Comparison of ENCODE assay signal across 8 cellular contexts in the genomic region with DNA sequence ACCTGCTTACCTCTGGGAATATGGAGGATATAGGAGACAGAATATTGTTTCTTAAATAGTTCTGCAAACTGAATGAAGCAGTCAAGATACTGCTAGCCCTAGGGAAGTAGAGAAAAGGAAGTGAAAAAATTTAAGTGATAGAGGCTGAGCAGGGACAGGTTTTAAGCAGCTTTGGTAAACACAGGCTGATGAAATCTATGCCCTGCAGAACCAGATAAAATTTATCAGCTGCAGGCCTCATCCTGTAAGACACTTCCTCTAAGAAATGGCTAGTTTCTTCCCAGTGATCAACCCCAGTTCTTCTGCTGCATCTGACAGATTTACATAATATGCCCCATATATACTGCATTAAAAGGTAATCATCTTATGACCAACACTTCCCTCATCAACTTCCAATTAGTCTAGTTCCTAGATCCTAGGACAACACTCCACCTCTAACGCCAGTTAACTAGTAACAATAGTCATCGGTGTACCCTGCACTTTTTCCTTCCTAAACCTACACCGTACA. TPM values are rescaled to one million over a fixed set of nuclear protein-coding genes. Genes with fewer than 3 reads are reported as not detected.
A peak's percentile ranks its signal among the peaks of the same experiment; 100 is the strongest.
DNase-seq lines count a peak whose midpoint lies in the region; ATAC-seq, FAIRE-seq and TF ChIP-seq lines count a peak whose summit lies in the region.

No MANE protein-coding gene starts in this region.

- 59% methylated on average over 3 of the region's 3 CpGs for WGBS in thymus

- peaks cover 12 to 25% of the 10 kb centered on the region in 2 donors for H3K4me1 ChIP-seq in kidney (ENCODE audit: control insufficient read depth in 1 of 2, insufficient read depth in 1 of 2, low read depth in 1 of 2, low read length in 2 of 2)
- peaks cover 19% of the 10 kb centered on the region for H3K4me1 ChIP-seq in thymus (ENCODE audit: control insufficient read depth, insufficient read depth, low read length)

- no peaks in the 10 kb centered on the region for H3K27me3 ChIP-seq in thymus (ENCODE audit: control insufficient read depth, insufficient read depth)

- no peak for DNase-seq in activated CD4-positive, alpha-beta T cell treated with anti-CD3 and anti-CD28 coated beads, Interleukin-2, amount 10 ng/mL, durations not matched to agents 7 days and 5 days
- DNase-seq in activated CD4-positive, alpha-beta T cell treated with anti-CD3 and anti-CD28 coated beads, Interleukin-2, amount 50 U/mL, for 4 hours = no peak
- no peak for DNase-seq in activated CD4-positive, alpha-beta memory T cell treated with anti-CD3 and anti-CD28 coated beads, Interleukin-2, amount 10 ng/mL, durations not matched to agents 7 days and 5 days
- no peak for DNase-seq in kidney
- DNase-seq in GM13977 (ENCODE audit: low spot score) = no peak
- no peak for DNase-seq in NCI-H69 (lab: John Stamatoyannopoulos, UW)

- in situ Hi-C loops in GM13977 (cut with MboI; ENCODE audit: low pct_unique_long_range_greater_than_20kb, low sequenced_read_pairs, unreplicated experiment) = no loop called here

- H3K36me3 ChIP-seq in kidney (ENCODE audit: control insufficient read depth in 1 of 2, insufficient read depth in 2 of 2, low read length in 2 of 2) = peaks cover 2 to 12% of the 10 kb centered on the region in 2 donors
- H3K36me3 ChIP-seq in thymus (ENCODE audit: control insufficient read depth, insufficient read depth) = peaks cover 15% of the 10 kb centered on the region

- H3K4me1 Mint-ChIP-seq in activated CD4-positive, alpha-beta T cell treated with anti-CD3 and anti-CD28 coated beads, Interleukin-2, amount 10 ng/mL, durations not matched to agents 7 days and 5 days = peaks cover 62% of the 10 kb centered on the region
- H3K4me1 Mint-ChIP-seq in activated CD4-positive, alpha-beta memory T cell treated with anti-CD3 and anti-CD28 coated beads, Interleukin-2, amount 10 ng/mL, durations not matched to agents 7 days and 5 days = peaks cover 69% of the 10 kb centered on the region

- H3K9me3 ChIP-seq in kidney (ENCODE audit: control insufficient read depth in 1 of 2, low read length in 2 of 2) = no peaks in the 10 kb centered on the region
- H3K9me3 ChIP-seq in thymus (ENCODE audit: control insufficient read depth) = no peaks in the 10 kb centered on the region

- intact Hi-C loops in kidney (cut with DNase I) = loop anchor here (10.0 kb wide), 1 partner anchor 58 kb away; a partner anchor contains a TSS

- CTCF ChIA-PET in activated CD4-positive, alpha-beta T cell treated with anti-CD3 and anti-CD28 coated beads, Interleukin-2, amount 10 ng/mL, durations not matched to agents 7 days and 5 days (lab: Charles Lee) = interaction anchor here (0.6 to 6.5 kb wide), 22 partner anchors 9 to 354 kb away, joined by 3 to 79 read pairs (median 4); a partner anchor contains a TSS
- CTCF ChIA-PET in activated CD4-positive, alpha-beta memory T cell treated with anti-CD3 and anti-CD28 coated beads, Interleukin-2, amount 10 ng/mL, durations not matched to agents 7 days and 5 days (lab: Charles Lee) = interaction anchor here (1.0 to 15.1 kb wide), 11 partner anchors 9 to 389 kb away, joined by 3 to 271 read pairs (median 7); a partner anchor contains a TSS

- POLR2A ChIA-PET in activated CD4-positive, alpha-beta T cell treated with anti-CD3 and anti-CD28 coated beads, Interleukin-2, amount 10 ng/mL, durations not matched to agents 7 days and 5 days (lab: Charles Lee) = interaction anchor here (2.3 kb wide), 1 partner anchor 9 kb away, joined by 12 read pairs; a partner anchor contains a TSS
- POLR2A ChIA-PET in activated CD4-positive, alpha-beta memory T cell treated with anti-CD3 and anti-CD28 coated beads, Interleukin-2, amount 10 ng/mL, durations not matched to agents 7 days and 5 days (lab: Charles Lee) = interaction anchor here (1.6 to 11.6 kb wide), 8 partner anchors 10 to 96 kb away, joined by 4 to 178 read pairs (median 42); a partner anchor contains a TSS

- no peaks in the 10 kb centered on the region for H3K27me3 Mint-ChIP-seq in activated CD4-positive, alpha-beta T cell treated with anti-CD3 and anti-CD28 coated beads, Interleukin-2, amount 10 ng/mL, durations not matched to agents 7 days and 5 days
- H3K27me3 Mint-ChIP-seq in activated CD4-positive, alpha-beta memory T cell treated with anti-CD3 and anti-CD28 coated beads, Interleukin-2, amount 10 ng/mL, durations not matched to agents 7 days and 5 days = no peaks in the 10 kb centered on the region

- peak overlapping the region; percentile 91 for H3K4me3 Mint-ChIP-seq in activated CD4-positive, alpha-beta T cell treated with anti-CD3 and anti-CD28 coated beads, Interleukin-2, amount 10 ng/mL, durations not matched to agents 7 days and 5 days
- H3K4me3 Mint-ChIP-seq in activated CD4-positive, alpha-beta memory T cell treated with anti-CD3 and anti-CD28 coated beads, Interleukin-2, amount 10 ng/mL, durations not matched to agents 7 days and 5 days = peak overlapping the region; percentile 97

- H3K4me3 ChIP-seq in kidney (ENCODE audit: low read length in 2 of 2) = peak overlapping the region; percentile 60 to 82
- peak overlapping the region; percentile 63 for H3K4me3 ChIP-seq in thymus (ENCODE audit: low read length)

- no peak for TF ChIP-seq POLR2A in GM18505 (IDR thresholded peaks at IDR 0.05; ENCODE audit: borderline replicate concordance, extremely low read depth, insufficient read depth, insufficient read length)

- TF ChIP-seq CTCF in kidney (IDR thresholded peaks at IDR 0.05; ENCODE audit: borderline replicate concordance, extremely low read depth, insufficient read depth) (no peak), GM13977 (IDR thresholded peaks at IDR 0.05; ENCODE audit: extremely low read depth, insufficient read depth, missing control alignments) (no peak)

- H3K9ac ChIP-seq in kidney (ENCODE audit: low read length in 2 of 2) = peak overlapping the region; percentile 63 to 68

- FAIRE-seq in kidney (lab: Jason Lieb, UNC) = no peak

- no peak for ATAC-seq in GM18505 (IDR thresholded peaks at IDR 0.05; ENCODE audit: unreplicated experiment)

- H3K36me3 Mint-ChIP-seq in activated CD4-positive, alpha-beta T cell treated with anti-CD3 and anti-CD28 coated beads, Interleukin-2, amount 10 ng/mL, durations not matched to agents 7 days and 5 days (ENCODE audit: low read depth) = peaks cover 32% of the 10 kb centered on the region
- H3K36me3 Mint-ChIP-seq in activated CD4-positive, alpha-beta memory T cell treated with anti-CD3 and anti-CD28 coated beads, Interleukin-2, amount 10 ng/mL, durations not matched to agents 7 days and 5 days (ENCODE audit: low read depth) = peaks cover 41% of the 10 kb centered on the region

- peak overlapping the region; percentile 74 to 86 for H3K27ac ChIP-seq in kidney (ENCODE audit: low read depth in 2 of 2, low read length in 2 of 2)
- peak overlapping the region; percentile 85 for H3K27ac ChIP-seq in thymus (ENCODE audit: low read depth)

- peaks cover 6% of the 10 kb centered on the region for H3K9me3 Mint-ChIP-seq in activated CD4-positive, alpha-beta T cell treated with anti-CD3 and anti-CD28 coated beads, Interleukin-2, amount 10 ng/mL, durations not matched to agents 7 days and 5 days
- peaks cover 5% of the 10 kb centered on the region for H3K9me3 Mint-ChIP-seq in activated CD4-positive, alpha-beta memory T cell treated with anti-CD3 and anti-CD28 coated beads, Interleukin-2, amount 10 ng/mL, durations not matched to agents 7 days and 5 days

- peak overlapping the region; percentile 93 for H3K27ac Mint-ChIP-seq in activated CD4-positive, alpha-beta T cell treated with anti-CD3 and anti-CD28 coated beads, Interleukin-2, amount 10 ng/mL, durations not matched to agents 7 days and 5 days
- peak overlapping the region; percentile 94 for H3K27ac Mint-ChIP-seq in activated CD4-positive, alpha-beta memory T cell treated with anti-CD3 and anti-CD28 coated beads, Interleukin-2, amount 10 ng/mL, durations not matched to agents 7 days and 5 days

RNA-seq across cellular contexts. Expression of a gene that starts 1.3 kb away (rescaled TPM):
- 100 to 1,000 TPM; 367 to 399 TPM for total RNA-seq in activated CD4-positive, alpha-beta T cell treated with anti-CD3 and anti-CD28 coated beads, Interleukin-2, amount 10 ng/mL, durations not matched to agents 7 days and 5 days
- total RNA-seq in activated CD4-positive, alpha-beta memory T cell treated with anti-CD3 and anti-CD28 coated beads, Interleukin-2, amount 10 ng/mL, durations not matched to agents 7 days and 5 days = 100 to 1,000 TPM; 266 to 279 TPM
- 104 TPM for total RNA-seq in kidney
- polyA plus RNA-seq in kidney (ENCODE audit: insufficient read depth, low read depth, low replicate concordance) = 40.4 TPM
- polyA plus RNA-seq in thymus = 39.2 TPM

RNA-seq across cellular contexts. Expression of a gene that starts 8.7 kb away (rescaled TPM):
- 1 to 10 TPM; 8.2 to 9.1 TPM for total RNA-seq in activated CD4-positive, alpha-beta T cell treated with anti-CD3 and anti-CD28 coated beads, Interleukin-2, amount 10 ng/mL, durations not matched to agents 7 days and 5 days
- 10 to 100 TPM in 1 of 2 experiments, 1 to 10 TPM in 1; 8.0 to 10.3 TPM for total RNA-seq in activated CD4-positive, alpha-beta memory T cell treated with anti-CD3 and anti-CD28 coated beads, Interleukin-2, amount 10 ng/mL, durations not matched to agents 7 days and 5 days
- 8.6 TPM for total RNA-seq in kidney
- polyA plus RNA-seq in kidney (ENCODE audit: insufficient read depth, low read depth, low replicate concordance) (2.4 TPM), thymus (3.1 TPM)

RNA-seq across cellular contexts. Expression of a gene that starts 10.4 kb away (rescaled TPM):
- 1,000 to 10,000 TPM; 3,940 to 4,815 TPM for total RNA-seq in activated CD4-positive, alpha-beta T cell treated with anti-CD3 and anti-CD28 coated beads, Interleukin-2, amount 10 ng/mL, durations not matched to agents 7 days and 5 days
- total RNA-seq in activated CD4-positive, alpha-beta memory T cell treated with anti-CD3 and anti-CD28 coated beads, Interleukin-2, amount 10 ng/mL, durations not matched to agents 7 days and 5 days = 1,000 to 10,000 TPM; 3,981 to 4,002 TPM
- total RNA-seq in kidney = 2,987 TPM
- polyA plus RNA-seq in kidney (ENCODE audit: insufficient read depth, low read depth, low replicate concordance) (5,602 TPM), thymus (5,569 TPM)

RNA-seq across cellular contexts. Expression of a gene that starts 22.4 kb away (rescaled TPM):
- 100 to 1,000 TPM; 244 to 289 TPM for total RNA-seq in activated CD4-positive, alpha-beta T cell treated with anti-CD3 and anti-CD28 coated beads, Interleukin-2, amount 10 ng/mL, durations not matched to agents 7 days and 5 days
- total RNA-seq in activated CD4-positive, alpha-beta memory T cell treated with anti-CD3 and anti-CD28 coated beads, Interleukin-2, amount 10 ng/mL, durations not matched to agents 7 days and 5 days = 100 to 1,000 TPM; 242 to 243 TPM
- total RNA-seq in kidney = 76.8 TPM
- polyA plus RNA-seq in kidney (ENCODE audit: insufficient read depth, low read depth, low replicate concordance) (72.4 TPM), thymus (67.9 TPM)

RNA-seq across cellular contexts. Expression of a gene that starts 25.6 kb away (rescaled TPM):
- 10 to 100 TPM; 56.6 to 63.4 TPM for total RNA-seq in activated CD4-positive, alpha-beta T cell treated with anti-CD3 and anti-CD28 coated beads, Interleukin-2, amount 10 ng/mL, durations not matched to agents 7 days and 5 days
- total RNA-seq in activated CD4-positive, alpha-beta memory T cell treated with anti-CD3 and anti-CD28 coated beads, Interleukin-2, amount 10 ng/mL, durations not matched to agents 7 days and 5 days = 10 to 100 TPM; 60.4 to 63.2 TPM
- total RNA-seq in kidney = 48.2 TPM
- polyA plus RNA-seq in kidney (ENCODE audit: insufficient read depth, low read depth, low replicate concordance) (142 TPM), thymus (60.9 TPM)
